In the genomic region with DNA sequence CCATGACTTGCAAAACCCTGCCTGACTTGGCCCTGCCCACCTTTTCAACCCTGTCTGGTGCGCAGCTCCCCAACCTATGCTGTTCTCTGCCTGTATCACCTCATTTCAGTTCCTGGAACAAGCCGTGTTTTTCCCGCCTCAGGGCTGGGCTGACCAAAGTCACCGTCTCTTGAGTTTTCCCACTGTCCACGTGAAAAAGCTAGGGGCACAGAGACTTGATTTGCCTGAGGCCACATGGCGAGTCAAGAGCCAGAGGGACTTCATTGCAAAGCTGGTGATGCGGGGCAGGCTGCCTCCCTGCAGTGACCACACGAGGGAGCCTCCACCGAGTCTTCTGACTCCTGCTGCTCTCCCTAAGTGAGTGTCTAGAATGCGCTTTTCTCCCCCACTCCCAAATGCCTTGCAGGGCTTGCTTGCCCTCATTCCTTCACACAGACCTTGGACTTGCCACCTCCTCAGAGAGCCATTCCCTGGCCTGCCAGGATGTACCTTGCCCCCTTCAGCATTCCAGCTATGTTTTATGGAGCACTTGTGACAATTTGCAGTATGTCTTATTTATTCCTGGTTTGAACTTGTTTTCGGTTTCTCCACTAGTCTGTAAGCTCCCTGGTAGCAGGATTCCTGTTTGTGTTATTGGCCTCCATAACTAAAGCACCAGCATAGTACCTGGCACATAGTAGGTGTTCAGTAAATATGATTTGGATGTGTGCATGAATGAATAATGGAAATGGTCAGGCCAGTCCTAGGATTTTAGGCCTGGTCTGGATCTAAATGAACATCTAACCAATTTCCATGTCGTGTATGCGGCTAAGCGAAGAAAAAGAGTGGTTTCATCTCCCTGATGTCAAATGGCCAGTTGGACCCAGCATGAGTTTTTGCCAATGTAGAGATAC, we compare ENCODE assay signal across 8 cellular contexts.
DNase-seq lines count a peak whose midpoint lies in the region; ATAC-seq and TF ChIP-seq lines count a peak whose summit lies in the region.

No MANE protein-coding gene starts in this region.

- peaks cover 5% of the 10 kb centered on the region for H3K36me3 Mint-ChIP-seq in CD4-positive, alpha-beta T cell (ENCODE audit: low read depth)
- peaks cover 3% of the 10 kb centered on the region for H3K36me3 Mint-ChIP-seq in activated naive CD8-positive, alpha-beta T cell treated with anti-CD3 and anti-CD28 coated beads, Interleukin-2, amount 50 U/mL, for 24 hours (ENCODE audit: low read depth)

- DNase-seq in CD4-positive, alpha-beta T cell = peak in 2 of 10 experiments; percentile 1 to 2
- DNase-seq in GM19240 (ENCODE audit: insufficient read length, low spot score) = peak; percentile 41
- DNase-seq in NCI-H526 (lab: John Stamatoyannopoulos, UW) = peak; percentile 81 to 93
- peak; percentile 29 for DNase-seq in activated naive CD8-positive, alpha-beta T cell treated with anti-CD3 and anti-CD28 coated beads, Interleukin-2, amount 50 U/mL, for 24 hours
- peak; percentile 60 for DNase-seq in left ventricle myocardium superior
- DNase-seq in retinal pigment epithelial cell (ENCODE audit: low read depth) = no peak

- H3K9me3 ChIP-seq in CD4-positive, alpha-beta T cell (ENCODE audit: control insufficient read depth, low read length) = no peaks in the 10 kb centered on the region

- no peak overlapping the region for H3K27ac Mint-ChIP-seq in CD4-positive, alpha-beta T cell
- H3K27ac Mint-ChIP-seq in activated naive CD8-positive, alpha-beta T cell treated with anti-CD3 and anti-CD28 coated beads, Interleukin-2, amount 50 U/mL, for 24 hours = no peak overlapping the region

- peak; percentile 9 for TF ChIP-seq CTCF in CD4-positive, alpha-beta T cell (IDR thresholded peaks at IDR 0.05)
- peak; percentile 85 for TF ChIP-seq CTCF in retinal pigment epithelial cell (conservative IDR thresholded peaks at IDR 0.05; ENCODE audit: low read depth, low read length)

- no peak overlapping the region for H3K27ac ChIP-seq in CD4-positive, alpha-beta T cell (ENCODE audit: low read depth, low read length)

- no peak for ATAC-seq in CD4-positive, alpha-beta T cell (ENCODE audit: poor library complexity)
- ATAC-seq in activated naive CD8-positive, alpha-beta T cell treated with anti-CD3 and anti-CD28 coated beads, Interleukin-2, amount 50 U/mL, for 24 hours = peak; percentile 66
- ATAC-seq in left ventricle myocardium superior (peak; percentile 86), HG03175 (IDR thresholded peaks at IDR 0.05; ENCODE audit: unreplicated experiment) (no peak), HG02798 (IDR thresholded peaks at IDR 0.05; ENCODE audit: poor library complexity, unreplicated experiment) (no peak)

- no peaks in the 10 kb centered on the region for H3K9me3 Mint-ChIP-seq in CD4-positive, alpha-beta T cell
- H3K9me3 Mint-ChIP-seq in activated naive CD8-positive, alpha-beta T cell treated with anti-CD3 and anti-CD28 coated beads, Interleukin-2, amount 50 U/mL, for 24 hours = no peaks in the 10 kb centered on the region

- POLR2A ChIA-PET in CD4-positive, alpha-beta T cell (lab: Charles Lee) = no interaction called here

- no peaks in the 10 kb centered on the region for H3K27me3 ChIP-seq in CD4-positive, alpha-beta T cell (ENCODE audit: control insufficient read depth, insufficient read depth, low read length)

- CTCF ChIA-PET in CD4-positive, alpha-beta T cell (lab: Charles Lee) = no interaction called here

- H3K4me1 Mint-ChIP-seq in CD4-positive, alpha-beta T cell (ENCODE audit: low read depth) = peaks cover 35% of the 10 kb centered on the region
- peaks cover 16% of the 10 kb centered on the region for H3K4me1 Mint-ChIP-seq in activated naive CD8-positive, alpha-beta T cell treated with anti-CD3 and anti-CD28 coated beads, Interleukin-2, amount 50 U/mL, for 24 hours

- no peak overlapping the region for H3K4me3 ChIP-seq in retinal pigment epithelial cell (ENCODE audit: low read length)

- intact Hi-C loops in CD4-positive, alpha-beta T cell (cut with DNase I, micrococcal nuclease) = no loop called here
- intact Hi-C loops in left ventricle myocardium superior (cut with micrococcal nuclease) = no loop called here

- H3K27me3 Mint-ChIP-seq in CD4-positive, alpha-beta T cell = no peaks in the 10 kb centered on the region
- H3K27me3 Mint-ChIP-seq in activated naive CD8-positive, alpha-beta T cell treated with anti-CD3 and anti-CD28 coated beads, Interleukin-2, amount 50 U/mL, for 24 hours = no peaks in the 10 kb centered on the region

- no peak overlapping the region for H3K4me3 Mint-ChIP-seq in CD4-positive, alpha-beta T cell
- no peak overlapping the region for H3K4me3 Mint-ChIP-seq in activated naive CD8-positive, alpha-beta T cell treated with anti-CD3 and anti-CD28 coated beads, Interleukin-2, amount 50 U/mL, for 24 hours

Comparison
In these comparisons a context has a peak if more than half of its experiments do, and no peak if none do; other contexts are left out.
1. ATAC-seq: peak in activated naive CD8-positive, alpha-beta T cell treated with anti-CD3 and anti-CD28 coated beads, Interleukin-2, amount 50 U/mL, for 24 hours (single experiment) and left ventricle myocardium superior (single experiment); none in CD4-positive, alpha-beta T cell (single experiment), HG03175 (single experiment) and HG02798 (single experiment).